ENCODE assay signal across 2 cellular contexts in genomic region chr20:5643936-5644335, GRCh38.
TF ChIP-seq lines count a peak whose summit lies in the region.

No MANE protein-coding gene starts in this region.

TF ChIP-seq in IMR-90, 13 proteins besides CTCF, POLR2A, EP300 and RAD21:
- TF ChIP-seq CHD1 (IDR thresholded peaks at IDR 0.05; ENCODE audit: low read depth, low read length) (no peak), ELK1 (IDR thresholded peaks at IDR 0.05; ENCODE audit: borderline replicate concordance, low read depth, low read length) (no peak), CEBPB (IDR thresholded peaks at IDR 0.05; ENCODE audit: low read depth, low read length) (no peak), MAFK (IDR thresholded peaks at IDR 0.05; ENCODE audit: low read depth, low read length) (no peak), RFX5 (IDR thresholded peaks at IDR 0.05; ENCODE audit: low read depth, low read length) (no peak), RCOR1 (IDR thresholded peaks at IDR 0.05; ENCODE audit: insufficient replicate concordance, low read length) (no peak), NFE2L2 (IDR thresholded peaks at IDR 0.05; ENCODE audit: low read depth, low read length) (no peak), SMC3 (IDR thresholded peaks at IDR 0.05; ENCODE audit: low read depth, low read length) (no peak), MAZ (IDR thresholded peaks at IDR 0.05; ENCODE audit: borderline replicate concordance, low read depth, low read length) (no peak), BHLHE40 (IDR thresholded peaks at IDR 0.05; ENCODE audit: low read depth, low read length) (no peak), MXI1 (IDR thresholded peaks at IDR 0.05; ENCODE audit: borderline replicate concordance, low read depth, low read length) (no peak), FOS (IDR thresholded peaks at IDR 0.05; ENCODE audit: low read depth, low read length) (no peak), USF2 (IDR thresholded peaks at IDR 0.05; ENCODE audit: low read depth, low read length) (no peak)

TF ChIP-seq in HepG2, 621 proteins besides CTCF, POLR2A, EP300 and RAD21:
- no peak for TF ChIP-seq ZNF44 (CRISPR knock-in tag; IDR thresholded peaks at IDR 0.05)
- no peak for TF ChIP-seq BORCS8-MEF2B (CRISPR knock-in tag; IDR thresholded peaks at IDR 0.05)
- no peak for TF ChIP-seq ZNF354B (CRISPR knock-in tag; IDR thresholded peaks at IDR 0.05)
- TF ChIP-seq RNF219 (CRISPR knock-in tag; IDR thresholded peaks at IDR 0.05), result no peak
- TF ChIP-seq ZNF251 (CRISPR knock-in tag; IDR thresholded peaks at IDR 0.05), result no peak
- TF ChIP-seq AHDC1 (CRISPR knock-in tag; IDR thresholded peaks at IDR 0.05; ENCODE audit: borderline replicate concordance), result no peak
